25 cellular contexts compared by ENCODE assay signal in genomic region chr5:72604111-72604792, GRCh38.
A peak's percentile ranks its signal among the peaks of the same experiment; 100 is the strongest.
DNase-seq lines count a peak whose midpoint lies in the region; ATAC-seq and TF ChIP-seq lines count a peak whose summit lies in the region.
"Had no signal": no experiment of that assay in that cellular context is flagged by ENCODE, and none has a peak within 500 bp of the region (broad histone marks: within the 10 kb centered on the region; RNA-seq: fewer than 3 reads in every experiment).

No MANE protein-coding gene starts in this region.

- no peak overlapping the region for H3K9ac ChIP-seq in neuronal stem cell (ENCODE audit: low read depth, low read length, poor library complexity)
- H3K9ac ChIP-seq: parathyroid adenoma had no signal

- DNase-seq in GM23338 (ENCODE audit: low spot score) (no peak), amniotic epithelial cell (ENCODE audit: low read depth) (peak; percentile 24), fibroblast of mammary gland (ENCODE audit: low read depth) (peak; percentile 89), neuronal stem cell (ENCODE audit: low spot score) (no peak), T-helper 9 cell (no peak), cortex of kidney (lab: John Stamatoyannopoulos, UW) (no peak), kidney glomerular epithelial cell (lab: John Stamatoyannopoulos, UW) (no peak)
- no peak for DNase-seq in central memory CD4-positive, alpha-beta T cell
- DNase-seq: activated CD4-positive, alpha-beta T cell treated with anti-CD3 and anti-CD28 coated beads, Interleukin-2, amount 50 U/mL, for 4 hours; activated CD8-positive, alpha-beta memory T cell treated with anti-CD3 and anti-CD28 coated beads, Interleukin-2, amount 50 U/mL, for 4 hours; brain microvascular endothelial cell; DMS 273 treated with DMSO at 0.1 percent for 48 hours; erythroblast; GOT3; left cardiac atrium; midbrain; natural killer cell; NCI-H1417; NCI-H2081 treated with DMSO at 0.1 percent for 48 hours; NCI-H446 treated with DMSO at 0.1 percent for 48 hours; NK-92 treated with Interleukin-12 subunit alpha and Interleukin-12 subunit beta, amount 100 ng/mL, for 24 hours had no signal

- no peak overlapping the region for H4K8ac ChIP-seq in neuronal stem cell (ENCODE audit: low read depth, low read length)

- H3K79me2 ChIP-seq in GM23338 (replicated peaks; ENCODE audit: insufficient read depth), result no peaks in the 10 kb centered on the region
- H3K79me2 ChIP-seq: parathyroid adenoma had no signal

- H3K4me1 ChIP-seq in GM23338 (ENCODE audit: insufficient read depth) (no peaks in the 10 kb centered on the region), neuronal stem cell (ENCODE audit: control insufficient read depth in 2 of 2, insufficient read depth in 1 of 2, low read depth in 1 of 2, low read length in 2 of 2) (peaks cover 6 to 20% of the 10 kb centered on the region in 2 donors)

- H3K23ac ChIP-seq in neuronal stem cell (ENCODE audit: low read depth, low read length, poor library complexity), result no peak overlapping the region

- H2BK12ac ChIP-seq in neuronal stem cell (ENCODE audit: low read length), result no peak overlapping the region

- WGBS in neuronal stem cell (ENCODE audit: extremely low coverage in 2 of 2, insufficient read length in 2 of 2, insufficient replicate concordance in 1 of 2), 2 donors, result no CpG with 5 or more reads among the region's 11 CpGs

- H3K27ac ChIP-seq in GM23338 (ENCODE audit: low read depth), result no peak overlapping the region
- H3K27ac ChIP-seq in neuronal stem cell (replicated peaks; ENCODE audit: low read length), result no peak overlapping the region
- H3K27ac ChIP-seq: brain microvascular endothelial cell, parathyroid adenoma, VCaP had no signal

- no peak overlapping the region for H3K14ac ChIP-seq in neuronal stem cell (ENCODE audit: low read length)

- H3K4me1 Mint-ChIP-seq in GM23338, result no peaks in the 10 kb centered on the region; the same call in 2 of the 3 replicates
- H3K4me1 Mint-ChIP-seq: natural killer cell had no signal

- no peaks in the 10 kb centered on the region for H3F3A ChIP-seq in GM23338 (replicated peaks; ENCODE audit: low read depth)

- no peaks in the 10 kb centered on the region for H4K20me1 ChIP-seq in GM23338 (replicated peaks; ENCODE audit: insufficient read depth)

- H2BK5ac ChIP-seq in neuronal stem cell (ENCODE audit: low read length), result no peak overlapping the region

- H2AK5ac ChIP-seq in neuronal stem cell (ENCODE audit: low read depth, low read length), result no peak overlapping the region

- no peaks in the 10 kb centered on the region for H3K79me1 ChIP-seq in neuronal stem cell (ENCODE audit: low read depth, low read length)

- H3K36me3 ChIP-seq in GM23338 (ENCODE audit: insufficient read depth) (no peaks in the 10 kb centered on the region), neuronal stem cell (replicated peaks in 1 of 2; ENCODE audit: control insufficient read depth in 2 of 2, insufficient read depth in 2 of 2, low read length in 2 of 2) (no peaks in the 10 kb centered on the region)
- H3K36me3 ChIP-seq: brain microvascular endothelial cell had no signal

- H2BK120ac ChIP-seq in neuronal stem cell (ENCODE audit: low read depth, low read length), result no peak overlapping the region

- peaks cover 2% of the 10 kb centered on the region for H3K27me3 Mint-ChIP-seq in GM23338 (ENCODE audit: insufficient read depth, low read depth, poor library complexity)

- H3K9me3 ChIP-seq in neuronal stem cell (replicated peaks in 1 of 2; ENCODE audit: control insufficient read depth in 2 of 2, insufficient read depth in 1 of 2, low read depth in 1 of 2, low read length in 2 of 2), result peaks cover 1 to 5% of the 10 kb centered on the region in 2 donors

- H3K9me2 ChIP-seq in GM23338 (ENCODE audit: insufficient read depth), result no peaks in the 10 kb centered on the region

- H3K18ac ChIP-seq in neuronal stem cell (ENCODE audit: low read length), result peak overlapping the region; percentile 74

- H3K4ac ChIP-seq in neuronal stem cell (ENCODE audit: low read length), result no peak overlapping the region

- H3K4me2 ChIP-seq in GM23338 (no peak overlapping the region), neuronal stem cell (ENCODE audit: insufficient read depth, low read length, poor library complexity, severe bottlenecking) (no peak overlapping the region)

- H3K27me3 ChIP-seq in GM23338 (ENCODE audit: insufficient read depth) (no peaks in the 10 kb centered on the region), neuronal stem cell (ENCODE audit: control insufficient read depth in 3 of 3, insufficient read depth in 3 of 3, low read depth in 1 of 3, low read length in 3 of 3) (no peaks in the 10 kb centered on the region)
- H3K27me3 ChIP-seq: brain microvascular endothelial cell had no signal

- H3K4me3 ChIP-seq in GM23338 (no peak overlapping the region), fibroblast of mammary gland (ENCODE audit: control insufficient read depth, low read depth, low read length) (no peak overlapping the region), neuronal stem cell (ENCODE audit: low read length in 2 of 2) (peak overlapping the region in 1 of 2 donors; percentile 1)

- TF ChIP-seq CTCF in GM23338 (conservative IDR thresholded peaks at IDR 0.05; ENCODE audit: low read depth in 2 of 2), result no peak
- TF ChIP-seq CTCF in fibroblast of mammary gland (conservative IDR thresholded peaks at IDR 0.05; ENCODE audit: control insufficient read depth, insufficient read depth, low read depth, low read length), result no peak

- H2AFZ ChIP-seq in GM23338, result peak overlapping the region; percentile 52; the same call in 1 of the 2 replicates
- H2AFZ ChIP-seq in neuronal stem cell (ENCODE audit: low read length), result no peak overlapping the region
- H2AFZ ChIP-seq: parathyroid adenoma had no signal

- peaks cover 2% of the 10 kb centered on the region; the same call in 1 of the 3 replicates for H3K9me3 Mint-ChIP-seq in GM23338
- H3K9me3 Mint-ChIP-seq: activated T-helper 2 cell treated with anti-CD3 and anti-CD28 coated beads, Interferon-gamma antibody, Interleukin-2, Interleukin-4, amounts not matched to agents 10 μg/mL and 5 μg/mL and 100 μg/mL, durations not matched to agents 14 hours and 24 hours and 36 hours; natural killer cell had no signal

- H3K27ac Mint-ChIP-seq in GM23338, result no peak overlapping the region
- H3K27ac Mint-ChIP-seq: activated T-helper 2 cell treated with anti-CD3 and anti-CD28 coated beads, Interferon-gamma antibody, Interleukin-2, Interleukin-4, amounts not matched to agents 10 μg/mL and 5 μg/mL and 100 μg/mL, durations not matched to agents 14 hours and 24 hours and 36 hours; natural killer cell had no signal

- ATAC-seq in GM23338, result no peak
- ATAC-seq: natural killer cell, SK-N-SH treated with all-trans-retinoic acid at 6 μM for 48 hours had no signal

- H2BK15ac ChIP-seq in neuronal stem cell (ENCODE audit: low read length), result no peak overlapping the region

- no peaks in the 10 kb centered on the region for H3K36me3 Mint-ChIP-seq in GM23338 (ENCODE audit: low read depth)
- H3K36me3 Mint-ChIP-seq: natural killer cell had no signal

- H4K91ac ChIP-seq in neuronal stem cell (ENCODE audit: low read depth, low read length, poor library complexity), result no peak overlapping the region

- H3K4me3 Mint-ChIP-seq in GM23338, result no peak overlapping the region
- H3K4me3 Mint-ChIP-seq: natural killer cell had no signal

TF ChIP-seq in GM23338, 12 proteins besides CTCF, POLR2A, EP300 and RAD21 (continues in another document):
- TF ChIP-seq CREB1 (CRISPR knock-in tag; IDR thresholded peaks at IDR 0.05; ENCODE audit: low read depth), result no peak

Comparison
In these comparisons a context has a peak if more than half of its experiments do, and no peak if none do; other contexts are left out.
1. DNase-seq: peak in amniotic epithelial cell (single experiment) and fibroblast of mammary gland (single experiment); none in GM23338 (single experiment), neuronal stem cell (single experiment), central memory CD4-positive, alpha-beta T cell (single experiment), T-helper 9 cell (single experiment), cortex of kidney (single experiment) and kidney glomerular epithelial cell (single experiment).